31 cellular contexts compared by ENCODE assay signal in the genomic region with DNA sequence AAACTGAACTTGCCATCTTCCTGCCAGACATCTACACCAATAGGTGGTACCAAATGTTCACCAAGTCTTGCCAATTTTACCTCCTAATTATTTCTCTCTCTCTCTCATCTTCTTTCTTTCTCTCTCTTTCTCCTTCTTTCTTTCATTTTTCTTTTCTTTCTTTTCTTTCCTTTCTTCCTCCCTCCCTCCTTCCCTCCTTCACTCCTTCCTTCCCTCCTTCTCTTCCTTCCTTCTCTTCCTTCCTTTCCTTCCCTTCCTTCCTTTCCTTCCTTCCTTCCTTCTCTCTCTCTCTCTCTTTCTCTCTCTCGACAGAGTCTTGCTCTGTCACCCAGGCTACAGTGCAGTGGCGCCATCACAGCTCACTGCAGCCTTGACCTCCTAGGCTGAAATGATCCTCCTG.
"Had no signal": no experiment of that assay in that cellular context is flagged by ENCODE, and none has a peak within 500 bp of the region (broad histone marks: within the 10 kb centered on the region; RNA-seq: fewer than 3 reads in every experiment).

No MANE protein-coding gene starts in this region.

- H3K36me3 ChIP-seq: adrenal gland, cardiac muscle cell, ovary, prostate gland, sigmoid colon, thyroid gland, upper lobe of left lung, vagina had no signal

- H3K4me3 ChIP-seq: adrenal gland, body of pancreas, cardiac muscle cell, coronary artery, heart left ventricle, ovary, prostate gland, sigmoid colon, stomach, thyroid gland, upper lobe of left lung, vagina had no signal

- ATAC-seq: activated CD8-positive, alpha-beta T cell treated with anti-CD3 and anti-CD28 coated beads for 36 hours; activated T-cell treated with anti-CD3 and anti-CD28 coated beads, Interleukin-2, amount 50 U/mL, for 4 hours; activated T-helper 17 cell treated with anti-CD3 and anti-CD28 coated beads, Interleukin-2, amount 50 U/mL, for 72 hours; body of pancreas; heart left ventricle; left colon; stimulated activated memory B cell treated with anti-CD40 and anti-IgM and Interleukin-4, amounts not matched to agents 10 μg/mL and 1 μg/mL and 100 μg/mL, for 72 hours had no signal

- H3K27me3 Mint-ChIP-seq: activated CD8-positive, alpha-beta T cell treated with anti-CD3 and anti-CD28 coated beads for 36 hours; activated naive CD8-positive, alpha-beta T cell treated with anti-CD3 and anti-CD28 coated beads for 36 hours; activated T-helper 17 cell treated with anti-CD3 and anti-CD28 coated beads, Interleukin-2, amount 50 U/mL, for 72 hours; stimulated activated memory B cell treated with anti-CD40 and anti-IgM and Interleukin-4, amounts not matched to agents 10 μg/mL and 1 μg/mL and 100 μg/mL, for 72 hours had no signal

- H3K9me3 ChIP-seq: adrenal gland, body of pancreas, heart left ventricle, ovary, prostate gland, sigmoid colon, stomach, thyroid gland, upper lobe of left lung, vagina had no signal

- H3K4me1 ChIP-seq: adrenal gland, body of pancreas, prostate gland, sigmoid colon, stomach, thyroid gland, vagina had no signal

- H3K4me3 Mint-ChIP-seq: activated CD8-positive, alpha-beta T cell treated with anti-CD3 and anti-CD28 coated beads for 36 hours; activated naive CD8-positive, alpha-beta T cell treated with anti-CD3 and anti-CD28 coated beads for 36 hours; activated T-cell treated with anti-CD3 and anti-CD28 coated beads, Interleukin-2, amount 50 U/mL, for 4 hours; activated T-helper 17 cell treated with anti-CD3 and anti-CD28 coated beads, Interleukin-2, amount 50 U/mL, for 72 hours; immature natural killer cell; nephron; stimulated activated memory B cell treated with anti-CD40 and anti-IgM and Interleukin-4, amounts not matched to agents 10 μg/mL and 1 μg/mL and 100 μg/mL, for 72 hours had no signal

- H3K27ac ChIP-seq: adrenal gland, body of pancreas, cardiac muscle cell, coronary artery, heart left ventricle, ovary, prostate gland, sigmoid colon, stomach, thyroid gland, upper lobe of left lung, vagina had no signal

- H3K9me3 Mint-ChIP-seq: activated CD8-positive, alpha-beta T cell treated with anti-CD3 and anti-CD28 coated beads for 36 hours; activated naive CD8-positive, alpha-beta T cell treated with anti-CD3 and anti-CD28 coated beads for 36 hours; activated T-cell treated with anti-CD3 and anti-CD28 coated beads, Interleukin-2, amount 50 U/mL, for 4 hours; activated T-helper 17 cell treated with anti-CD3 and anti-CD28 coated beads, Interleukin-2, amount 50 U/mL, for 72 hours; immature natural killer cell; nephron; stimulated activated memory B cell treated with anti-CD40 and anti-IgM and Interleukin-4, amounts not matched to agents 10 μg/mL and 1 μg/mL and 100 μg/mL, for 72 hours had no signal

- DNase-seq: activated CD4-positive, alpha-beta T cell treated with anti-CD3 and anti-CD28 coated beads for 48 hours; activated CD8-positive, alpha-beta T cell treated with anti-CD3 and anti-CD28 coated beads for 36 hours; activated gamma-delta T cell treated with Interleukin-2 at 50 U/mL for 16 hours; activated naive CD8-positive, alpha-beta T cell treated with anti-CD3 and anti-CD28 coated beads for 36 hours; activated T-cell treated with anti-CD3 and anti-CD28 coated beads, Interleukin-2, amount 50 U/mL, for 4 hours; adrenal gland; aorta; body of pancreas; heart left ventricle; hypothalamus; immature natural killer cell; kidney; left colon; mammary epithelial cell; ovary; retina; sigmoid colon; small intestine; stimulated activated CD4-positive, alpha-beta T cell treated with anti-CD3 and anti-CD28 coated beads, Interleukin-4, amount 100 ng/mL, for 24 hours; stomach; T-helper 1 cell; thyroid gland; upper lobe of left lung had no signal

- H3K27ac Mint-ChIP-seq: activated naive CD8-positive, alpha-beta T cell treated with anti-CD3 and anti-CD28 coated beads for 36 hours; activated T-helper 17 cell treated with anti-CD3 and anti-CD28 coated beads, Interleukin-2, amount 50 U/mL, for 72 hours; nephron; stimulated activated memory B cell treated with anti-CD40 and anti-IgM and Interleukin-4, amounts not matched to agents 10 μg/mL and 1 μg/mL and 100 μg/mL, for 72 hours had no signal

- FAIRE-seq: endothelial cell of umbilical vein, kidney, small intestine had no signal

- H3K27me3 ChIP-seq: adrenal gland, body of pancreas, cardiac muscle cell, heart left ventricle, ovary, sigmoid colon, stomach, thyroid gland, upper lobe of left lung, vagina had no signal
